Comparison of ENCODE assay signal across 2 cellular contexts in the genomic region with DNA sequence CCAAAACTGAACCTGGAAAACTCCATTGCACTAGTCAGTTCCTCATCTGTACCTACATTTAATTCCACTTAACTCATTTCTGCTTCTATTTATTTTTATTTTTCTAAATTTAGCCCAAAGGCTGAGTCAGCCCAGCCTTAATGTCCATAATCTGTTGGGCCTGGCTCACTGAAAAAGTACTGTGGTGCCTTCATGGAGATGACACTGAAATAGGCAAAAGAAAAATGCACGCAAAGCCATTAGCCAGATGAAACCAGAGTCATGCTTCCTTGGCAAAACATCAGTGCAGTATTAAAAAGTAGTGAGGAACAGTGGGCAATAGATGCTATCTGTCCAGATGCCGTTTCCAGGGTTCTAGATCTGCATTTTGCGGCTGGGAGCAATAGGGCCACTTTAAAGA.
TF ChIP-seq lines count a peak whose summit lies in the region.

No MANE protein-coding gene starts in this region.

TF ChIP-seq in HepG2, 621 proteins besides CTCF, POLR2A, EP300 and RAD21:
- TF ChIP-seq ZNF567 (CRISPR knock-in tag; IDR thresholded peaks at IDR 0.05; ENCODE audit: borderline replicate concordance), result no peak
- TF ChIP-seq SMARCC2 (IDR thresholded peaks at IDR 0.05), result 0 out of 2 replicates have a peak, but pooled peaks have one; percentile 16
- TF ChIP-seq HNRNPUL1 (IDR thresholded peaks at IDR 0.05; ENCODE audit: low read depth, low read length), result no peak

TF ChIP-seq in SK-N-SH treated with all-trans-retinoic acid at 6 μM for 48 hours, 23 proteins besides CTCF, POLR2A, EP300 and RAD21:
- TF ChIP-seq, protein P1, sequence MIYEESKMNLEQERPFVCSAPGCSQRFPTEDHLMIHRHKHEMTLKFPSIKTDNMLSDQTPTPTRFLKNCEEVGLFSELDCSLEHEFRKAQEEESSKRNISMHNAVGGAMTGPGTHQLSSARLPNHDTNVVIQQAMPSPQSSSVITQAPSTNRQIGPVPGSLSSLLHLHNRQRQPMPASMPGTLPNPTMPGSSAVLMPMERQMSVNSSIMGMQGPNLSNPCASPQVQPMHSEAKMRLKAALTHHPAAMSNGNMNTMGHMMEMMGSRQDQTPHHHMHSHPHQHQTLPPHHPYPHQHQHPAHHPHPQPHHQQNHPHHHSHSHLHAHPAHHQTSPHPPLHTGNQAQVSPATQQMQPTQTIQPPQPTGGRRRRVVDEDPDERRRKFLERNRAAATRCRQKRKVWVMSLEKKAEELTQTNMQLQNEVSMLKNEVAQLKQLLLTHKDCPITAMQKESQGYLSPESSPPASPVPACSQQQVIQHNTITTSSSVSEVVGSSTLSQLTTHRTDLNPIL (CRISPR knock-in tag; IDR thresholded peaks at IDR 0.05; ENCODE audit: low read depth), result no peak
- TF ChIP-seq ZNF565 (CRISPR knock-in tag; conservative IDR thresholded peaks at IDR 0.05; ENCODE audit: low read depth) (no peak), TOX (CRISPR knock-in tag; IDR thresholded peaks at IDR 0.05; ENCODE audit: borderline replicate concordance) (no peak), TCF4 (CRISPR knock-in tag; IDR thresholded peaks at IDR 0.05; ENCODE audit: borderline replicate concordance) (no peak), ESRRG (CRISPR knock-in tag; IDR thresholded peaks at IDR 0.05) (no peak), GLIS3 (CRISPR knock-in tag; IDR thresholded peaks at IDR 0.05) (no peak), ZC3H10 (CRISPR knock-in tag; IDR thresholded peaks at IDR 0.05) (no peak), ISL1 (CRISPR knock-in tag; IDR thresholded peaks at IDR 0.05) (no peak), ZNF8 (CRISPR knock-in tag; IDR thresholded peaks at IDR 0.05) (no peak), ARNTL (CRISPR knock-in tag; IDR thresholded peaks at IDR 0.05; ENCODE audit: borderline replicate concordance, low read depth) (no peak), OSR1 (CRISPR knock-in tag; IDR thresholded peaks at IDR 0.05) (no peak), ZNF70 (CRISPR knock-in tag; IDR thresholded peaks at IDR 0.05) (no peak), RARB (CRISPR knock-in tag; IDR thresholded peaks at IDR 0.05) (no peak), BACH2 (CRISPR knock-in tag; IDR thresholded peaks at IDR 0.05; ENCODE audit: borderline replicate concordance) (no peak), CSDC2 (CRISPR knock-in tag; IDR thresholded peaks at IDR 0.05) (no peak), ZFP3 (CRISPR knock-in tag; IDR thresholded peaks at IDR 0.05) (no peak)
- TF ChIP-seq, protein P2, sequence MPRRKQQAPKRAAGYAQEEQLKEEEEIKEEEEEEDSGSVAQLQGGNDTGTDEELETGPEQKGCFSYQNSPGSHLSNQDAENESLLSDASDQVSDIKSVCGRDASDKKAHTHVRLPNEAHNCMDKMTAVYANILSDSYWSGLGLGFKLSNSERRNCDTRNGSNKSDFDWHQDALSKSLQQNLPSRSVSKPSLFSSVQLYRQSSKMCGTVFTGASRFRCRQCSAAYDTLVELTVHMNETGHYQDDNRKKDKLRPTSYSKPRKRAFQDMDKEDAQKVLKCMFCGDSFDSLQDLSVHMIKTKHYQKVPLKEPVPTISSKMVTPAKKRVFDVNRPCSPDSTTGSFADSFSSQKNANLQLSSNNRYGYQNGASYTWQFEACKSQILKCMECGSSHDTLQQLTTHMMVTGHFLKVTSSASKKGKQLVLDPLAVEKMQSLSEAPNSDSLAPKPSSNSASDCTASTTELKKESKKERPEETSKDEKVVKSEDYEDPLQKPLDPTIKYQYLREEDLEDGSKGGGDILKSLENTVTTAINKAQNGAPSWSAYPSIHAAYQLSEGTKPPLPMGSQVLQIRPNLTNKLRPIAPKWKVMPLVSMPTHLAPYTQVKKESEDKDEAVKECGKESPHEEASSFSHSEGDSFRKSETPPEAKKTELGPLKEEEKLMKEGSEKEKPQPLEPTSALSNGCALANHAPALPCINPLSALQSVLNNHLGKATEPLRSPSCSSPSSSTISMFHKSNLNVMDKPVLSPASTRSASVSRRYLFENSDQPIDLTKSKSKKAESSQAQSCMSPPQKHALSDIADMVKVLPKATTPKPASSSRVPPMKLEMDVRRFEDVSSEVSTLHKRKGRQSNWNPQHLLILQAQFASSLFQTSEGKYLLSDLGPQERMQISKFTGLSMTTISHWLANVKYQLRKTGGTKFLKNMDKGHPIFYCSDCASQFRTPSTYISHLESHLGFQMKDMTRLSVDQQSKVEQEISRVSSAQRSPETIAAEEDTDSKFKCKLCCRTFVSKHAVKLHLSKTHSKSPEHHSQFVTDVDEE (CRISPR knock-in tag; IDR thresholded peaks at IDR 0.05), result no peak
- TF ChIP-seq, protein P3, sequence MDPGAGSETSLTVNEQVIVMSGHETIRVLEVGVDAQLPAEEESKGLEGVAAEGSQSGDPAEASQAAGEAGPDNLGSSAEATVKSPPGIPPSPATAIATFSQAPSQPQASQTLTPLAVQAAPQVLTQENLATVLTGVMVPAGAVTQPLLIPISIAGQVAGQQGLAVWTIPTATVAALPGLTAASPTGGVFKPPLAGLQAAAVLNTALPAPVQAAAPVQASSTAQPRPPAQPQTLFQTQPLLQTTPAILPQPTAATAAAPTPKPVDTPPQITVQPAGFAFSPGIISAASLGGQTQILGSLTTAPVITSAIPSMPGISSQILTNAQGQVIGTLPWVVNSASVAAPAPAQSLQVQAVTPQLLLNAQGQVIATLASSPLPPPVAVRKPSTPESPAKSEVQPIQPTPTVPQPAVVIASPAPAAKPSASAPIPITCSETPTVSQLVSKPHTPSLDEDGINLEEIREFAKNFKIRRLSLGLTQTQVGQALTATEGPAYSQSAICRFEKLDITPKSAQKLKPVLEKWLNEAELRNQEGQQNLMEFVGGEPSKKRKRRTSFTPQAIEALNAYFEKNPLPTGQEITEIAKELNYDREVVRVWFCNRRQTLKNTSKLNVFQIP (CRISPR knock-in tag; IDR thresholded peaks at IDR 0.05; ENCODE audit: borderline replicate concordance, low read depth), result no peak
- TF ChIP-seq, protein P4, sequence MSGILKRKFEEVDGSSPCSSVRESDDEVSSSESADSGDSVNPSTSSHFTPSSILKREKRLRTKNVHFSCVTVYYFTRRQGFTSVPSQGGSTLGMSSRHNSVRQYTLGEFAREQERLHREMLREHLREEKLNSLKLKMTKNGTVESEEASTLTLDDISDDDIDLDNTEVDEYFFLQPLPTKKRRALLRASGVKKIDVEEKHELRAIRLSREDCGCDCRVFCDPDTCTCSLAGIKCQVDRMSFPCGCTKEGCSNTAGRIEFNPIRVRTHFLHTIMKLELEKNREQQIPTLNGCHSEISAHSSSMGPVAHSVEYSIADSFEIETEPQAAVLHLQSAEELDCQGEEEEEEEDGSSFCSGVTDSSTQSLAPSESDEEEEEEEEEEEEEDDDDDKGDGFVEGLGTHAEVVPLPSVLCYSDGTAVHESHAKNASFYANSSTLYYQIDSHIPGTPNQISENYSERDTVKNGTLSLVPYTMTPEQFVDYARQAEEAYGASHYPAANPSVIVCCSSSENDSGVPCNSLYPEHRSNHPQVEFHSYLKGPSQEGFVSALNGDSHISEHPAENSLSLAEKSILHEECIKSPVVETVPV (CRISPR knock-in tag; IDR thresholded peaks at IDR 0.05), result no peak
- TF ChIP-seq, protein P5, sequence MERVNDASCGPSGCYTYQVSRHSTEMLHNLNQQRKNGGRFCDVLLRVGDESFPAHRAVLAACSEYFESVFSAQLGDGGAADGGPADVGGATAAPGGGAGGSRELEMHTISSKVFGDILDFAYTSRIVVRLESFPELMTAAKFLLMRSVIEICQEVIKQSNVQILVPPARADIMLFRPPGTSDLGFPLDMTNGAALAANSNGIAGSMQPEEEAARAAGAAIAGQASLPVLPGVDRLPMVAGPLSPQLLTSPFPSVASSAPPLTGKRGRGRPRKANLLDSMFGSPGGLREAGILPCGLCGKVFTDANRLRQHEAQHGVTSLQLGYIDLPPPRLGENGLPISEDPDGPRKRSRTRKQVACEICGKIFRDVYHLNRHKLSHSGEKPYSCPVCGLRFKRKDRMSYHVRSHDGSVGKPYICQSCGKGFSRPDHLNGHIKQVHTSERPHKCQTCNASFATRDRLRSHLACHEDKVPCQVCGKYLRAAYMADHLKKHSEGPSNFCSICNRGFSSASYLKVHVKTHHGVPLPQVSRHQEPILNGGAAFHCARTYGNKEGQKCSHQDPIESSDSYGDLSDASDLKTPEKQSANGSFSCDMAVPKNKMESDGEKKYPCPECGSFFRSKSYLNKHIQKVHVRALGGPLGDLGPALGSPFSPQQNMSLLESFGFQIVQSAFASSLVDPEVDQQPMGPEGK (CRISPR knock-in tag; IDR thresholded peaks at IDR 0.05; ENCODE audit: borderline replicate concordance), result no peak
